In the genomic region with DNA sequence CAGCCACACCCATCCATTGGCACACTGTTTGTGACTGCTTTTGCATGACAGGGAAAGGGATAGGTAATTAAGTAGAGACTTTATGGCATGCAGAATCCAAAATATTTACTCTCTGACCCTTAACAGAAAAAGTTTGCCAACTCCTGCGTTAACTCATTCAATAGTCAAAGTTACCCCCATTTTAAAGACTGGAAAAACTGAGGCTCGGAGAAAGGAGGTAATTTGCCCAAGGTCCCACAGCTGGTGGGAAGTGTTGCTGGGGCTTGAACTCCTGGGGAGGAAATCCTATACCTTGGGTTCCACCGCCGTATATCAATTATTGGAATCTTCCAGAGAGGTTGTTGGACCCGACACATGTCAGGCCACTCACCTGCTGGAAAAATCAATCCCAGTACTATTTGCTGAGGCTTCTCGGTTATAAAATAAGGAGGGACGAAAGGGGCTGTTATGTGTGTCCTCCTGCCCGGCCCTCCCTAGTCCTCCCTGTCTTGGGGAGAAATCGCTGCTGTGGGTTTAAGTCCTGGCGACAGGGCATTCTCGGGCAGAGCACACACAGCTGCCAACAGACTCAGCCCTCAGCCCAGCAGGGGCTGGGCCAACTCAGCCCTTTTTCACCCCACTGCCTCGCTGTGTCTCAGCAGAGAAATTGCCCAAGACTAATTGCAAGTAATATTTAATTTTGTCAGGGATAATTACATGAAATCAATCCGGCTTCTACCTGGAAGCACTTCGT, we compare ENCODE assay signal across 17 cellular contexts. TPM values are rescaled to one million over a fixed set of nuclear protein-coding genes. Genes with fewer than 3 reads are reported as not detected.
DNase-seq lines count a peak whose midpoint lies in the region; ATAC-seq, FAIRE-seq and TF ChIP-seq lines count a peak whose summit lies in the region.
"Had no signal": no experiment of that assay in that cellular context is flagged by ENCODE, and none has a peak within 500 bp of the region (broad histone marks: within the 10 kb centered on the region; RNA-seq: fewer than 3 reads in every experiment).

No MANE protein-coding gene starts in this region.

- no peak overlapping the region for H3K9ac ChIP-seq in Karpas-422 (ENCODE audit: low read length)

- no peaks in the 10 kb centered on the region for H3K79me2 ChIP-seq in Karpas-422 (ENCODE audit: low read length)

- intact Hi-C loops in esophagus squamous epithelium (cut with DNase I) = no loop called here

- POLR2A ChIA-PET in A549 (lab: Yijun Ruan, JAX) (no interaction called here), RWPE1 (lab: Yijun Ruan, JAX; ENCODE audit: low non-redundant PET) (no interaction called here)

- CTCF ChIA-PET in A549 (lab: Yijun Ruan, JAX) (no interaction called here), RWPE1 (lab: Yijun Ruan, JAX) (no interaction called here)

- H3K4me1 ChIP-seq in A549 = no peaks in the 10 kb centered on the region
- peaks cover 6 to 46% (median 7%) of the 10 kb centered on the region in 3 donors for H3K4me1 ChIP-seq in esophagus squamous epithelium
- H3K4me1 ChIP-seq in Karpas-422 (ENCODE audit: low read length) = no peaks in the 10 kb centered on the region

- H3K27me3 ChIP-seq in H7 (ENCODE audit: control insufficient read depth, insufficient read depth, low read length) (no peaks in the 10 kb centered on the region), esophagus squamous epithelium (no peaks in the 10 kb centered on the region), Karpas-422 (ENCODE audit: low read length) (no peaks in the 10 kb centered on the region), WERI-Rb-1 (ENCODE audit: insufficient read depth, low read depth, severe bottlenecking) (no peaks in the 10 kb centered on the region)

- H4K20me1 ChIP-seq in Karpas-422 (ENCODE audit: insufficient read depth, low read depth, low read length) = no peaks in the 10 kb centered on the region

- no peak for TF ChIP-seq CTCF in A549 (IDR thresholded peaks at IDR 0.05)
- TF ChIP-seq CTCF in RWPE1 (conservative IDR thresholded peaks at IDR 0.05; ENCODE audit: low read depth) = no peak
- no peak for TF ChIP-seq CTCF in esophagus squamous epithelium (IDR thresholded peaks at IDR 0.05)
- no peak for TF ChIP-seq CTCF in WERI-Rb-1 (IDR thresholded peaks at IDR 0.05; ENCODE audit: low read depth, low read length)

- H3K27ac ChIP-seq in A549 (no peak overlapping the region), RWPE1 (peak overlapping the region; percentile 61; the same call in 1 of the 2 replicates), esophagus squamous epithelium (peak overlapping the region in 3 of 4 donors; percentile 34 to 89 (median 42)), Karpas-422 (ENCODE audit: low read length) (no peak overlapping the region), WERI-Rb-1 (no peak overlapping the region)
- H3K27ac ChIP-seq: SK-N-MC had no signal

- no peak for FAIRE-seq in A549 (lab: Jason Lieb, UNC)

- 84% methylated on average over 14 of the region's 14 CpGs for WGBS in A549 (ENCODE audit: missing lambda C conversion rate)
- 82 to 87% methylated on average over 10 to 14 of the region's 14 CpGs for WGBS in esophagus squamous epithelium, 2 donors

- H3K4me2 ChIP-seq in A549 = no peak overlapping the region
- no peak overlapping the region for H3K4me2 ChIP-seq in Karpas-422 (ENCODE audit: low read depth, low read length, poor library complexity, severe bottlenecking)

- no peak for TF ChIP-seq EP300 in A549 (IDR thresholded peaks at IDR 0.05)

- DNase-seq in A549 (ENCODE audit: low read depth in 1 of 2, low spot score in 1 of 2) = no peak
- DNase-seq in H7 = peak; percentile 33
- DNase-seq in RWPE1 (ENCODE audit: low spot score) = no peak
- DNase-seq in esophagus squamous epithelium (lab: John Stamatoyannopoulos, UW) = no peak
- no peak for DNase-seq in effector CD4-positive, alpha-beta T cell
- DNase-seq in Karpas-422 = no peak
- no peak for DNase-seq in WERI-Rb-1
- DNase-seq: AML-193, H9, IMR-90, NCI-H1436, NCI-H2107, NCI-H446, NCI-H82 had no signal

- H3K9me3 ChIP-seq in A549 = no peaks in the 10 kb centered on the region
- H3K9me3 ChIP-seq in esophagus squamous epithelium = no peaks in the 10 kb centered on the region
- no peaks in the 10 kb centered on the region for H3K9me3 ChIP-seq in Karpas-422 (ENCODE audit: low read length)
- H3K9me3 ChIP-seq in WERI-Rb-1 (ENCODE audit: severe bottlenecking) = no peaks in the 10 kb centered on the region

- H3K36me3 ChIP-seq in H7 (replicated peaks; ENCODE audit: control insufficient read depth, insufficient read depth, low read length) (no peaks in the 10 kb centered on the region), esophagus squamous epithelium (peaks cover 0 to 4% (median 0%) of the 10 kb centered on the region in 3 donors), Karpas-422 (ENCODE audit: insufficient read depth, low read length) (no peaks in the 10 kb centered on the region), WERI-Rb-1 (no peaks in the 10 kb centered on the region)

- TF ChIP-seq POLR2A in A549 (IDR thresholded peaks at IDR 0.05; ENCODE audit: low read length) = no peak
- no peak for TF ChIP-seq POLR2A in esophagus squamous epithelium (IDR thresholded peaks at IDR 0.05)

- no peaks in the 10 kb centered on the region for H3K9me2 ChIP-seq in Karpas-422 (replicated peaks; ENCODE audit: insufficient read depth, low read length)

- ATAC-seq in A549 = no peak
- ATAC-seq: Right ventricle myocardium inferior had no signal

- H2AFZ ChIP-seq in Karpas-422 (ENCODE audit: low read length) = no peak overlapping the region

- H3K4me3 ChIP-seq in A549 (no peak overlapping the region), H7 (ENCODE audit: insufficient read depth, low read depth, low read length) (no peak overlapping the region), esophagus squamous epithelium (no peak overlapping the region), Karpas-422 (ENCODE audit: low read length) (no peak overlapping the region), WERI-Rb-1 (ENCODE audit: low read depth, low read length) (no peak overlapping the region)
- H3K4me3 ChIP-seq: SK-N-MC had no signal

- TF ChIP-seq RAD21 in A549 (conservative IDR thresholded peaks at IDR 0.05 in 1 of 2, IDR thresholded peaks at IDR 0.05 in 1 of 2) = no peak

TF ChIP-seq in A549, 52 proteins besides CTCF, POLR2A, EP300 and RAD21:
- TF ChIP-seq POLR2AphosphoS2 (conservative IDR thresholded peaks at IDR 0.05; ENCODE audit: low read length) (no peak), KDM1A (IDR thresholded peaks at IDR 0.05; ENCODE audit: low read depth) (peak; percentile 17; the same call in 1 of the 2 replicates)

RNA-seq across cellular contexts. Expression of gene MN1, which starts 29.8 kb away (rescaled TPM):
- 0.59 and 1.6 TPM in 2 replicates for polyA plus RNA-seq in A549 (2011; rRNA removed)
- 2.8 and 3.2 TPM in 2 replicates for polyA plus RNA-seq in A549 (2012; cell fraction: cytosol; rRNA removed)
- 2.7 and 3.9 TPM in 2 replicates for polyA plus RNA-seq in A549 (2012; cell fraction: nucleus; rRNA removed)
- 2.0 to 2.8 TPM (median 2.4 TPM) in 3 replicates for polyA plus RNA-seq in A549 (2017; fragmentation: RNase III; extraction: RNeasy Plus Mini Kit Qiagen cat#74134 plus additional on column Dnase treatment)
- polyA minus RNA-seq in A549 (2011; rRNA and poly(A)+ RNA removed) = 2.1 and 5.3 TPM in 2 replicates
- total RNA-seq in H7 (2014; rRNA removed; shearing (Covaris generic)) = 22.1 and 26.4 TPM in 2 replicates
- total RNA-seq in esophagus squamous epithelium = 1 to 10 TPM; 2.0 to 6.9 (median 3.1) TPM
- 0.07 TPM in 1 of 2 replicates, not detected in the other for total RNA-seq in Karpas-422 (2014; rRNA removed; shearing (Covaris generic); ENCODE audit: low replicate concordance)
- total RNA-seq: HT-29 had no signal

Comparison
In these comparisons a context has a peak if more than half of its experiments do, and no peak if none do; other contexts are left out.
1. H3K27ac ChIP-seq: peak in RWPE1 (single experiment) and esophagus squamous epithelium (3 of 4); none in A549 (0 of 2), Karpas-422 (single experiment) and WERI-Rb-1 (single experiment).